In the genomic region with DNA sequence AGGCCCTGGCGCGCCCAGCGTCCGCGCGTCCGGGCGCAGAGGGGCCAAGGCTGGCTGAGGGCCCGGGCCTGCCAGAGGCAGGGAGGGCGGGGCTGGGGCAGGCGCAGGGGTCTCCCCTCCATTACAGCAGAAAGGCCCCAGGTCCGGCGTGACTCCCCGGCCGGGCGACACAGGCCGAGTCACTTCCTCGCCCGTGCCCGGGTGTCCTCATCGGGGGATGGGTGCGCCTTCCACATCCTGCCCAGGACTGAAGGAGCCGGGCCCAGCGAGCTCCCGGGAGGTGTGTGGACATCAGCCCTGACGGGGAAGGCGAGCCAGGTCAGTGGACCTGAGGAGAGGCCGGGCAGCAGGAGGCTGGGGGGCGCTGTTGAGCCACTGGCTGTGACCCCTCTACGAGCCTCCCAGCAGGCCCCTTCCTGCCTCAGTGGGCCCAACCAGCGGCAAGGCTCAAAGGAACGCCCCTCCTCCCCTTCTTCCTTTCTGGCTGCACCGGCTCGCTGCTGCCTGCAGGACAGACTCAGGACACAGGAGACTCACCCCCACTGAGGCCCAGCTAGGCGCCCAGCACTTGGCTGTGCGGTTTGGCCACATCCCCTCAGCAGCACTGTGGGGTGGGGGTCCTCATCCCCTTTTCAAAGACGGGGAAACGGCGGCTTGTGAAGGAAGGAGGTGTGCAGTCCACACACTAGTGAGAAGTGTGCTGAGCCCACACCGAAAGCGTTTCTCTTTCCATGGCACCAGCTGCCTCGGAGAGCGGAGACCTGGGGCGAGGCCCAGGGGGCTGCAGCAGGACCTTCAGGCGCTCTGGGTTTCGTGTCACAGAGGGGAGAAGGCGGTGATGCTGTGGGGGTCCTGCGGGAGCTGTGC, we compare ENCODE assay signal across 1 cellular context.
TF ChIP-seq lines count a peak whose summit lies in the region.

No MANE protein-coding gene starts in this region.

TF ChIP-seq in K562, 482 proteins besides CTCF, POLR2A, EP300 and RAD21:
- TF ChIP-seq RBFOX2 (IDR thresholded peaks at IDR 0.05; ENCODE audit: low read depth, low read length) = peak; percentile 57
- TF ChIP-seq POLR2G (IDR thresholded peaks at IDR 0.05; ENCODE audit: low read depth, low read length) = peak; percentile 29
- TF ChIP-seq, protein P1, sequence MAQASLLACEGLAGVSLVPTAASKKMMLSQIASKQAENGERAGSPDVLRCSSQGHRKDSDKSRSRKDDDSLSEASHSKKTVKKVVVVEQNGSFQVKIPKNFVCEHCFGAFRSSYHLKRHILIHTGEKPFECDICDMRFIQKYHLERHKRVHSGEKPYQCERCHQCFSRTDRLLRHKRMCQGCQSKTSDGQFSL (CRISPR knock-in tag; IDR thresholded peaks at IDR 0.05) = no peak
- TF ChIP-seq, protein P1 (tag; IDR thresholded peaks at IDR 0.05) = 0 out of 4 replicates have a peak, but pooled peaks of 1 of the 2 experiments have one; percentile 10
- TF ChIP-seq SP1 (CRISPR knock-in tag; IDR thresholded peaks at IDR 0.05) = peak; percentile 54; the same call in 1 of the 2 replicates
- peak; percentile 28; the same call in 1 of the 2 replicates for TF ChIP-seq ETV5 (CRISPR knock-in tag; IDR thresholded peaks at IDR 0.05; ENCODE audit: low read depth)
- TF ChIP-seq FIP1L1 (IDR thresholded peaks at IDR 0.05; ENCODE audit: low read depth, low read length, poor library complexity, severe bottlenecking) = peak; percentile 59
- peak; percentile 6 for TF ChIP-seq PCBP1 (IDR thresholded peaks at IDR 0.05; ENCODE audit: low read depth, low read length, poor library complexity, severe bottlenecking)
- peak; percentile 72 for TF ChIP-seq ZFX (CRISPR knock-in tag; IDR thresholded peaks at IDR 0.05)
- TF ChIP-seq, protein P2, sequence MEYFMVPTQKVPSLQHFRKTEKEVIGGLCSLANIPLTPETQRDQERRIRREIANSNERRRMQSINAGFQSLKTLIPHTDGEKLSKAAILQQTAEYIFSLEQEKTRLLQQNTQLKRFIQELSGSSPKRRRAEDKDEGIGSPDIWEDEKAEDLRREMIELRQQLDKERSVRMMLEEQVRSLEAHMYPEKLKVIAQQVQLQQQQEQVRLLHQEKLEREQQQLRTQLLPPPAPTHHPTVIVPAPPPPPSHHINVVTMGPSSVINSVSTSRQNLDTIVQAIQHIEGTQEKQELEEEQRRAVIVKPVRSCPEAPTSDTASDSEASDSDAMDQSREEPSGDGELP (CRISPR knock-in tag; IDR thresholded peaks at IDR 0.05; ENCODE audit: borderline replicate concordance) = peak; percentile 19; the same call in 1 of the 2 replicates
- TF ChIP-seq, protein P3, sequence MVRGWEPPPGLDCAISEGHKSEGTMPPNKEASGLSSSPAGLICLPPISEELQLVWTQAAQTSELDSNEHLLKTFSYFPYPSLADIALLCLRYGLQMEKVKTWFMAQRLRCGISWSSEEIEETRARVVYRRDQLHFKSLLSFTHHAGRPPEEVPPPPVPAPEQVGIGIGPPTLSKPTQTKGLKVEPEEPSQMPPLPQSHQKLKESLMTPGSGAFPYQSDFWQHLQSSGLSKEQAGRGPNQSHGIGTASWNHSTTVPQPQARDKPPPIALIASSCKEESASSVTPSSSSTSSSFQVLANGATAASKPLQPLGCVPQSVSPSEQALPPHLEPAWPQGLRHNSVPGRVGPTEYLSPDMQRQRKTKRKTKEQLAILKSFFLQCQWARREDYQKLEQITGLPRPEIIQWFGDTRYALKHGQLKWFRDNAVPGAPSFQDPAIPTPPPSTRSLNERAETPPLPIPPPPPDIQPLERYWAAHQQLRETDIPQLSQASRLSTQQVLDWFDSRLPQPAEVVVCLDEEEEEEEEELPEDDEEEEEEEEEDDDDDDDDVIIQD (CRISPR knock-in tag; IDR thresholded peaks at IDR 0.05) = no peak
- TF ChIP-seq CEBPB (tag; IDR thresholded peaks at IDR 0.05) = no peak
- no peak for TF ChIP-seq ZEB2 (IDR thresholded peaks at IDR 0.05)
- peak; percentile 6 for TF ChIP-seq CCNT2 (IDR thresholded peaks at IDR 0.05; ENCODE audit: borderline replicate concordance, extremely low read depth, insufficient read length, low read depth, low read length)
- peak; percentile 45; the same call in 1 of the 2 replicates for TF ChIP-seq ZBTB7A (IDR thresholded peaks at IDR 0.05; ENCODE audit: borderline replicate concordance, control insufficient read depth, low read depth, low read length)
- TF ChIP-seq ERF (CRISPR knock-in tag; IDR thresholded peaks at IDR 0.05) = no peak
- TF ChIP-seq TBP (optimal IDR thresholded peaks at IDR 0.05; ENCODE audit: low read depth, low read length) = no peak
- peak; percentile 41; the same call in 1 of the 2 replicates for TF ChIP-seq STAG1 (CRISPR knock-in tag; IDR thresholded peaks at IDR 0.05; ENCODE audit: borderline replicate concordance)
- TF ChIP-seq CHD1 (IDR thresholded peaks at IDR 0.05; ENCODE audit: low read length) = peak; percentile 42
- 0 out of 2 replicates have a peak, but pooled peaks have one; percentile 6 for TF ChIP-seq SMC3 (conservative IDR thresholded peaks at IDR 0.05; ENCODE audit: insufficient read depth, low read depth, low read length)
- TF ChIP-seq ZNF12 (CRISPR knock-in tag; IDR thresholded peaks at IDR 0.05) = 0 out of 2 replicates have a peak, but pooled peaks have one; percentile 29
- 0 out of 2 replicates have a peak, but pooled peaks have one; percentile 2 for TF ChIP-seq POLR2H (tag; IDR thresholded peaks at IDR 0.05; ENCODE audit: low read depth)
- TF ChIP-seq GABPB1 (CRISPR knock-in tag; IDR thresholded peaks at IDR 0.05) = peak; percentile 28; the same call in 1 of the 2 replicates
- TF ChIP-seq ZNF444 (CRISPR knock-in tag; IDR thresholded peaks at IDR 0.05) = no peak
